Comparison of ENCODE assay signal across 1 cellular context in the genomic region with DNA sequence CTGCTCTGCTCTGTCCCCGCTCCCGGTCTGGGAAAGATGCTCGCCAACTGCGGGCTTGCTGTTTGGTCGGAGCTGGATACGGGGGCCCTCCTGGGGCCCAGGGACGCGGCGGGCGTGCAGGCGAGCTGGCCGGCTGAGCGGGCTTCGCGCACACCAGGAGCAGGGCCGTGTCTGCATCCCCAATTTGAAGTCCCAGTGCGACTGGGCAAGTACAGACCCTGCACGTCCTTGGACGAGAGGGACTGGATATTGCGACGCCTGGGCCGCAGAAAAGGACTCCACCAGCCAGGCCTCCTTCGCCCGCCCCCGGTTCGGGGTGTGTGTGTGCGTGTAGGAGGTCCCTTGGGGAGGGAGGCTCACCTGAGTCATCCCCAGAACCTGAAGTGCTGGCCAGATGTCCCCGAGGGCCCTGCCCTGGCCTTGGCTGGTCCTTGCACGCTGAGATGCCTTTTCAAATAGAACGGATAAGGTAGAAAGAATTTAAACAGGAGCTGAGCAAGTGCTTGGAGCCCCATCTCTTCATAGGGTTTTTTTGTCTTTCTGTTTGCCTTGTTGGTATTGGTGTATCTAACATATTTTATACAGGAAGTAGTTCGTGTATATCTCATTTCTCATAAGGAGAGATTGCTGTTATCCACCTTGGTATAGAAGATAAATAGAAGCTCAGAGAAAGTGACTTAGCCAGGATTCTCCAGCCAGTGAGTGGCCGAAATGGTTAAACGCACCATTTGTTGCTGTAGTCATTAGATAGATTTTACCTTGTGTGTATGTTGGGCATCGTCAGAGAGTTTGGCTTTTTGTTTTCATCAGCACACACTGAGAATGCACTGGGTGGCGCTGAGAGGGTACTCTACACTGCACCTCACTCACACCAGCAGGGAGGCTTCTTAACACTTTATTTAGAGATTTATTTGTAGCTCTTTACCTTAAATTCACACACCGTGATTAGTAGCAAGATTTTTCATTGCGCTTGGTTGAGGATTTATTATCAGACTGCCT.
TF ChIP-seq lines count a peak whose summit lies in the region.

No MANE protein-coding gene starts in this region.

TF ChIP-seq in HEK293, 187 proteins besides CTCF, POLR2A, EP300 and RAD21 (continued from another document):
- TF ChIP-seq, protein P1, sequence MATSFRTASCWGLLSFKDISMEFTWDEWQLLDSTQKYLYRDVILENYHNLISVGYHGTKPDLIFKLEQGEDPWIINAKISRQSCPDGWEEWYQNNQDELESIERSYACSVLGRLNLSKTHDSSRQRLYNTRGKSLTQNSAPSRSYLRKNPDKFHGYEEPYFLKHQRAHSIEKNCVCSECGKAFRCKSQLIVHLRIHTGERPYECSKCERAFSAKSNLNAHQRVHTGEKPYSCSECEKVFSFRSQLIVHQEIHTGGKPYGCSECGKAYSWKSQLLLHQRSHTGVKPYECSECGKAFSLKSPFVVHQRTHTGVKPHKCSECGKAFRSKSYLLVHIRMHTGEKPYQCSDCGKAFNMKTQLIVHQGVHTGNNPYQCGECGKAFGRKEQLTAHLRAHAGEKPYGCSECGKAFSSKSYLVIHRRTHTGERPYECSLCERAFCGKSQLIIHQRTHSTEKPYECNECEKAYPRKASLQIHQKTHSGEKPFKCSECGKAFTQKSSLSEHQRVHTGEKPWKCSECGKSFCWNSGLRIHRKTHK (tag by site-specific recombination; IDR thresholded peaks at IDR 0.05), result peak; percentile 63; the same call in 1 of the 2 replicates
- TF ChIP-seq ZNF768 (tag by site-specific recombination; IDR thresholded peaks at IDR 0.05) (no peak), ZNF561 (tag by site-specific recombination; IDR thresholded peaks at IDR 0.05; ENCODE audit: borderline replicate concordance) (no peak)
